In genomic region chr19:29605653-29606419, GRCh38 we compare ENCODE assay signal across 8 cellular contexts. TPM values are rescaled to one million over a fixed set of nuclear protein-coding genes. Genes with fewer than 3 reads are reported as not detected.
DNase-seq lines count a peak whose midpoint lies in the region; ATAC-seq and TF ChIP-seq lines count a peak whose summit lies in the region.

A gene with protein sequence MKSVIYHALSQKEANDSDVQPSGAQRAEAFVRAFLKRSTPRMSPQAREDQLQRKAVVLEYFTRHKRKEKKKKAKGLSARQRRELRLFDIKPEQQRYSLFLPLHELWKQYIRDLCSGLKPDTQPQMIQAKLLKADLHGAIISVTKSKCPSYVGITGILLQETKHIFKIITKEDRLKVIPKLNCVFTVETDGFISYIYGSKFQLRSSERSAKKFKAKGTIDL (plus strand): TSS chr19:29606283. CDS start chr19:29606319, 36 bp downstream.

- no peaks in the 10 kb centered on the region for H3K27me3 ChIP-seq in kidney epithelial cell (ENCODE audit: control insufficient read depth, insufficient read depth, low read length)

- ATAC-seq in GM19035 (IDR thresholded peaks at IDR 0.05; ENCODE audit: unreplicated experiment) (peak; percentile 74), HG03354 (IDR thresholded peaks at IDR 0.05; ENCODE audit: poor library complexity, severe bottlenecking, unreplicated experiment) (peak; percentile 65)

- H3K36me3 ChIP-seq in kidney epithelial cell (ENCODE audit: control insufficient read depth, insufficient read depth, low read length) = no peaks in the 10 kb centered on the region

- peak; percentile 83 for DNase-seq in AG09319 (ENCODE audit: extremely low read depth, low read depth)
- DNase-seq in NCI-H510A (lab: John Stamatoyannopoulos, UW) = peak; percentile 92
- peak; percentile 97 for DNase-seq in activated CD4-positive, alpha-beta T cell treated with anti-CD3 and anti-CD28 coated beads for 1 hour
- DNase-seq in cerebellum (ENCODE audit: low spot score) = peak; percentile 95
- peak; percentile 63 for DNase-seq in kidney epithelial cell (ENCODE audit: low read depth)
- peak; percentile 97 to 98 for DNase-seq in stimulated activated CD4-positive, alpha-beta T cell treated with anti-CD3 and anti-CD28 coated beads, Interleukin-15, amount 100 ng/mL, for 48 hours (ENCODE audit: low read depth in 2 of 2)

- peak within 1 kb of the TSS; percentile 91 for H3K4me3 ChIP-seq in kidney epithelial cell (ENCODE audit: low read depth, low read length)

- no peak for TF ChIP-seq CTCF in AG09319 (IDR thresholded peaks at IDR 0.05; ENCODE audit: low read depth, low read length)
- no peak for TF ChIP-seq CTCF in kidney epithelial cell (IDR thresholded peaks at IDR 0.05; ENCODE audit: insufficient read depth, low read length, poor library complexity, severe bottlenecking)

RNA-seq across cellular contexts. Expression of the gene that starts here (rescaled TPM):
- total RNA-seq in cerebellum = 24.1 TPM
- 68.1 and 74.9 TPM in 2 replicates for total RNA-seq in kidney epithelial cell

Comparison
In these comparisons a context has a peak if more than half of its experiments do, and no peak if none do; other contexts are left out.
1. Peak in every context shown above with its lines: DNase-seq, ATAC-seq and H3K4me3 ChIP-seq.